15 cellular contexts compared by ENCODE assay signal in genomic region chr12:2323538-2324261, GRCh38.
A peak's percentile ranks its signal among the peaks of the same experiment; 100 is the strongest.
DNase-seq lines count a peak whose midpoint lies in the region; ATAC-seq and TF ChIP-seq lines count a peak whose summit lies in the region.
"Had no signal": no experiment of that assay in that cellular context is flagged by ENCODE, and none has a peak within 500 bp of the region (broad histone marks: within the 10 kb centered on the region; RNA-seq: fewer than 3 reads in every experiment).

No MANE protein-coding gene starts in this region.

- no peak for ATAC-seq in CD4-positive, alpha-beta T cell (ENCODE audit: poor library complexity)
- ATAC-seq in naive thymus-derived CD8-positive, alpha-beta T cell, result no peak
- ATAC-seq in GM18861 (IDR thresholded peaks at IDR 0.05; ENCODE audit: unreplicated experiment), result no peak

- DNase-seq in NCI-H1436 (lab: John Stamatoyannopoulos, UW) (peak; percentile 65), fibroblast of peridontal ligament (ENCODE audit: extremely low read depth) (peak; percentile 64), SIG-M5 (lab: John Stamatoyannopoulos, UW) (no peak)
- no peak for DNase-seq in CD4-positive, alpha-beta T cell
- no peak for DNase-seq in naive thymus-derived CD8-positive, alpha-beta T cell
- DNase-seq: activated CD8-positive, alpha-beta memory T cell treated with anti-CD3 and anti-CD28 coated beads for 24 hours; activated effector memory CD4-positive, alpha-beta T cell treated with anti-CD3 and anti-CD28 coated beads, Interleukin-2, amount 50 U/mL, for 16 hours; brain microvascular endothelial cell; glutamatergic neuron; HCEC 1CT had no signal

- H3K4me1 ChIP-seq in BLaER1, result peaks cover 96% of the 10 kb centered on the region

- no peak overlapping the region for H3K4me3 Mint-ChIP-seq in nephron
- H3K4me3 Mint-ChIP-seq in CD4-positive, alpha-beta T cell, result no peak overlapping the region
- H3K4me3 Mint-ChIP-seq in naive thymus-derived CD8-positive, alpha-beta T cell, result no peak overlapping the region
- H3K4me3 Mint-ChIP-seq: neural crest cell had no signal

- H3K27ac Mint-ChIP-seq in nephron, result peak overlapping the region in 2 of 3 experiments; percentile 10 to 70
- no peak overlapping the region for H3K27ac Mint-ChIP-seq in CD4-positive, alpha-beta T cell
- no peak overlapping the region for H3K27ac Mint-ChIP-seq in naive thymus-derived CD8-positive, alpha-beta T cell

- H3K27me3 Mint-ChIP-seq in nephron (ENCODE audit: low read depth), result peaks cover 19% of the 10 kb centered on the region
- H3K27me3 Mint-ChIP-seq in CD4-positive, alpha-beta T cell, result peaks cover 30% of the 10 kb centered on the region
- peaks cover 6 to 17% (median 12%) of the 10 kb centered on the region in 5 donors for H3K27me3 Mint-ChIP-seq in naive thymus-derived CD8-positive, alpha-beta T cell

- H3K27ac ChIP-seq in BLaER1, result peak overlapping the region; percentile 78
- no peak overlapping the region for H3K27ac ChIP-seq in CD4-positive, alpha-beta T cell (ENCODE audit: low read depth, low read length)
- H3K27ac ChIP-seq: brain microvascular endothelial cell, SK-N-MC had no signal

- H3K9ac ChIP-seq in BLaER1, result no peak overlapping the region; the same call in 1 of the 2 replicates

- TF ChIP-seq CTCF in nephron (IDR thresholded peaks at IDR 0.05; ENCODE audit: unreplicated experiment in 3 of 3), result no peak
- no peak for TF ChIP-seq CTCF in CD4-positive, alpha-beta T cell (IDR thresholded peaks at IDR 0.05)

- peak overlapping the region; percentile 82 for H3K4me2 ChIP-seq in BLaER1

- H3K36me3 ChIP-seq in BLaER1, result no peaks in the 10 kb centered on the region
- H3K36me3 ChIP-seq: brain microvascular endothelial cell had no signal

- no peaks in the 10 kb centered on the region for H4K20me1 ChIP-seq in BLaER1

- H3K27me3 ChIP-seq in BLaER1, result no peaks in the 10 kb centered on the region
- no peaks in the 10 kb centered on the region for H3K27me3 ChIP-seq in CD4-positive, alpha-beta T cell (ENCODE audit: control insufficient read depth, insufficient read depth, low read length)
- H3K27me3 ChIP-seq: brain microvascular endothelial cell had no signal

- H3K9me3 Mint-ChIP-seq in nephron, result no peaks in the 10 kb centered on the region
- H3K9me3 Mint-ChIP-seq in CD4-positive, alpha-beta T cell, result no peaks in the 10 kb centered on the region
- no peaks in the 10 kb centered on the region for H3K9me3 Mint-ChIP-seq in naive thymus-derived CD8-positive, alpha-beta T cell
- H3K9me3 Mint-ChIP-seq: neural crest cell had no signal

- CTCF ChIA-PET in CD4-positive, alpha-beta T cell (lab: Charles Lee), result no interaction called here

- no peaks in the 10 kb centered on the region for H3K36me3 Mint-ChIP-seq in nephron (ENCODE audit: low read depth)
- no peaks in the 10 kb centered on the region for H3K36me3 Mint-ChIP-seq in CD4-positive, alpha-beta T cell (ENCODE audit: low read depth)
- no peaks in the 10 kb centered on the region for H3K36me3 Mint-ChIP-seq in naive thymus-derived CD8-positive, alpha-beta T cell

- no peak overlapping the region for H3K4me3 ChIP-seq in BLaER1
- H3K4me3 ChIP-seq: SK-N-MC had no signal

- no peaks in the 10 kb centered on the region for H3K9me3 ChIP-seq in BLaER1
- H3K9me3 ChIP-seq in CD4-positive, alpha-beta T cell (ENCODE audit: control insufficient read depth, low read length), result no peaks in the 10 kb centered on the region

- H3K4me1 Mint-ChIP-seq in nephron, result peaks cover 65% of the 10 kb centered on the region
- no peaks in the 10 kb centered on the region for H3K4me1 Mint-ChIP-seq in CD4-positive, alpha-beta T cell (ENCODE audit: low read depth)
- H3K4me1 Mint-ChIP-seq in naive thymus-derived CD8-positive, alpha-beta T cell, result no peaks in the 10 kb centered on the region

- POLR2A ChIA-PET in CD4-positive, alpha-beta T cell (lab: Charles Lee), result no interaction called here
- POLR2A ChIA-PET in naive thymus-derived CD8-positive, alpha-beta T cell (lab: Charles Lee), result no interaction called here

- intact Hi-C loops in CD4-positive, alpha-beta T cell (cut with DNase I, micrococcal nuclease), result no loop called here

Comparison
In these comparisons a context has a peak if more than half of its experiments do, and no peak if none do; other contexts are left out.
1. DNase-seq: peak in NCI-H1436 (single experiment) and fibroblast of peridontal ligament (single experiment); none in CD4-positive, alpha-beta T cell (0 of 10), naive thymus-derived CD8-positive, alpha-beta T cell (0 of 10) and SIG-M5 (single experiment).
2. H3K27ac Mint-ChIP-seq: peak in nephron (2 of 3); none in CD4-positive, alpha-beta T cell (single experiment) and naive thymus-derived CD8-positive, alpha-beta T cell (0 of 10).